22 cellular contexts compared by ENCODE assay signal in the genomic region with DNA sequence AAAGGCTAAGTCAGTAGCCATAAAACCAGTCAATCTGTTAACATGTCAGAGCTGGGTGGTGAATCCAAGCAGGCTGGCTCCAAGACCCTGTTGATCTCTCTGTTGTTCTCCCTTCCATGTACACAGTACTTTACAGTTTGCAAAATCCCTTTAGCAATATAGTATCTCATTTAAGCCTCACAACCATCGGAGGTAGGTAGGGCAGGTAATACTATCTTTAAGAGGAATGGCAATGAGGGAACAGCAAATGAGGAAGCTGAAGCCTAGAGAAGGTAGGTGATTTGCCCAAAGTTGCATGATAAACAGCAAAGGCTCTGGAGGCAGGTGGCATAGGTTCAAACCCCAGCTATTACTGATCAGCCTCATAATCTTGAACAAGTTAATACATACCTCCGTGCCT.
"Had no signal": no experiment of that assay in that cellular context is flagged by ENCODE, and none has a peak within 500 bp of the region (broad histone marks: within the 10 kb centered on the region; RNA-seq: fewer than 3 reads in every experiment).

No MANE protein-coding gene starts in this region.

- H3K9me3 ChIP-seq: esophagus squamous epithelium, gastrocnemius medialis, lower lobe of right lung had no signal

- H3K27me3 ChIP-seq: dorsolateral prefrontal cortex, gastrocnemius medialis, heart right ventricle had no signal

- FAIRE-seq: colon, islet of Langerhans, keratinocyte had no signal

- DNase-seq: dermis blood vessel endothelial cell; dorsolateral prefrontal cortex; effector CD4-positive, alpha-beta T cell; effector memory CD4-positive, alpha-beta T cell; erythroblast; esophagus squamous epithelium; foreskin fibroblast; foreskin melanocyte; gastrocnemius medialis; glutamatergic neuron; hippocampal formation; left cardiac atrium; left lung; lower lobe of right lung; mesendoderm; naive thymus-derived CD4-positive, alpha-beta T cell had no signal

- H3K4me1 ChIP-seq: esophagus squamous epithelium had no signal

- H3K4me3 ChIP-seq: coronary artery, dorsolateral prefrontal cortex, esophagus squamous epithelium, gastrocnemius medialis, heart right ventricle, left lung, lower lobe of right lung had no signal

- H3K27ac ChIP-seq: coronary artery, dorsolateral prefrontal cortex, epithelial cell of prostate, esophagus squamous epithelium, gastrocnemius medialis, heart right ventricle, left lung, lower lobe of right lung had no signal

- H3K36me3 ChIP-seq: esophagus squamous epithelium, gastrocnemius medialis, heart right ventricle, left lung, lower lobe of right lung had no signal
